1 cellular context compared by ENCODE assay signal in the genomic region with DNA sequence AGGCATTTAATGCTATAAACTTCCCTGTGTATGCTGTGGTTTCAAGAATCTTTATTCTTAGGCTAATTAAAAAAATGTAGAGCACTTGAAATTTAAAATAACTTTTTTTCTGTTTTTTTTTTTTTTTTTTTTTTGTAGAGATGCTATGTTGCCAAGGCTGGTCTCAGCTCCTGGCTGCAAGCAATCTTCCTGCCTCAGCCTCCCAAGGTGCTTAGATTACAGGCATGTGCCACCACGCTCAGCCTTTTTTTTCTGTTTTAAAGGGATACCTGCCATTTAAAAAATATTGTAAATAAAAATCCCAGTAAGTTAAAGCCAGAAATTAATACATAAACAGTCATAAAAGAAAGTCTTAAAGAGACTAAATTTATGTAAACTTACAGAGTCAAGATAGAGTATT.
TF ChIP-seq lines count a peak whose summit lies in the region.

No MANE protein-coding gene starts in this region.

TF ChIP-seq in HepG2, 621 proteins besides CTCF, POLR2A, EP300 and RAD21 (continued from another document):
- TF ChIP-seq ZNF503 (CRISPR knock-in tag; IDR thresholded peaks at IDR 0.05) (no peak), NR1H2 (CRISPR knock-in tag; IDR thresholded peaks at IDR 0.05; ENCODE audit: borderline replicate concordance, low read depth) (no peak), HHEX (CRISPR knock-in tag; IDR thresholded peaks at IDR 0.05) (no peak), CREB1 (IDR thresholded peaks at IDR 0.05) (no peak), CREB1 (CRISPR knock-in tag; IDR thresholded peaks at IDR 0.05) (no peak), RERE (CRISPR knock-in tag; IDR thresholded peaks at IDR 0.05; ENCODE audit: low read depth) (no peak), NFYC (CRISPR knock-in tag; IDR thresholded peaks at IDR 0.05) (no peak), DBP (CRISPR knock-in tag; IDR thresholded peaks at IDR 0.05; ENCODE audit: not compliant biosample characterization) (no peak), ATRX (CRISPR knock-in tag; IDR thresholded peaks at IDR 0.05; ENCODE audit: borderline replicate concordance) (no peak)
